Comparison of ENCODE assay signal across 8 cellular contexts in the genomic region with DNA sequence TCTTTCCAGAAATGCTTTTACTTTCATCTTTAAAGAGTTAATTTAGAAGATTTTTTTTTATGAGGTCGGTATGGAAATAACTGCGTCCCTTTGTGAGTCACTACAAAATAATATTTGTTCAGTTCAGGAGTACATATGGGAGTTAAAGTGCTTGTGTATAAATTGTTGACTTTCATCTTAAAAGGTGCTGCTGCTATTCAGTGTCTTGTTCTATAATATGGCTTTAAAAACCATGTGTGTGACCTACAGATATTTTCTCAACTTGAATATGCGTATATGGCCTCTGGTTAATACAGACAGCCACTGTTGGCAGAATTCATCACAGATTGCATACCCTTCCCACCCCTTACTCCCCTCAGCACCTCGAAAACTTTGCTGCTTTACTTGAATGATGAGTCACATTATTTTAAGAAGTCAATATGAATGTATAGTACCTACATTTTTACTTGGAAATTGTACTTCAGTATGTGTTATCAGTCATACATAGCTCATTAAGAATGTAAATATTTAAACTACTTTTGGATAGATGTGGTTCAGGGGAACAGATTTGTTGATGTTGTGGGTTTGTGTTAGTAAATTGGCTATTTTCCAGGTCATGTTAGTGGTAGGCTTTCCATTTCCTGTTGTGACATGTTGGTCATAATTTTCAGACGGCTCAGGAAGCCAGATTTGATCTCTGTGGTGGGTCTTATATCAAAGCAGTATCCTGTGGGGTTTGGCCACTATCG. TPM values are rescaled to one million over a fixed set of nuclear protein-coding genes. Genes with fewer than 3 reads are reported as not detected.
A peak's percentile ranks its signal among the peaks of the same experiment; 100 is the strongest.
DNase-seq lines count a peak whose midpoint lies in the region; ATAC-seq and TF ChIP-seq lines count a peak whose summit lies in the region.

No MANE protein-coding gene starts in this region.

- intact Hi-C loops in activated CD4-positive, alpha-beta T cell treated with anti-CD3 and anti-CD28 coated beads for 36 hours (cut with DNase I, micrococcal nuclease): loop anchor here (1.0 to 5.0 kb wide), 3 partner anchors 9 to 1110 kb away; no protein-coding TSS in a partner anchor

- peak overlapping the region; percentile 93 for H3K4me3 Mint-ChIP-seq in activated CD4-positive, alpha-beta T cell treated with anti-CD3 and anti-CD28 coated beads for 36 hours
- peak overlapping the region; percentile 95 for H3K4me3 Mint-ChIP-seq in WTC11

- H3K27ac Mint-ChIP-seq in activated CD4-positive, alpha-beta T cell treated with anti-CD3 and anti-CD28 coated beads for 36 hours: peak overlapping the region; percentile 89
- H3K27ac Mint-ChIP-seq in WTC11: peak overlapping the region; percentile 34; the same call in 1 of the 2 replicates

- H3K9me3 ChIP-seq in skeletal muscle tissue (ENCODE audit: control insufficient read depth in 3 of 3, low read length in 3 of 3): no peaks in the 10 kb centered on the region

- POLR2A ChIA-PET in activated CD4-positive, alpha-beta T cell treated with anti-CD3 and anti-CD28 coated beads for 36 hours (lab: Charles Lee): interaction anchor here (0.7 to 3.1 kb wide), 3 partner anchors 9 to 38 kb away, joined by 3 to 19 read pairs (median 6); no protein-coding TSS in a partner anchor
- POLR2A ChIA-PET in WTC11 (lab: Charles Lee): no interaction called here

- H3K36me3 Mint-ChIP-seq in activated CD4-positive, alpha-beta T cell treated with anti-CD3 and anti-CD28 coated beads for 36 hours (ENCODE audit: low read depth): peaks cover 10% of the 10 kb centered on the region
- H3K36me3 Mint-ChIP-seq in WTC11: no peaks in the 10 kb centered on the region

- ATAC-seq in activated CD4-positive, alpha-beta T cell treated with anti-CD3 and anti-CD28 coated beads for 36 hours: peak; percentile 38
- ATAC-seq in WTC11: no peak

- no peaks in the 10 kb centered on the region for H3K27me3 ChIP-seq in skeletal muscle tissue (ENCODE audit: control insufficient read depth in 3 of 3, insufficient read depth in 3 of 3, low read length in 3 of 3)

- CTCF ChIA-PET in activated CD4-positive, alpha-beta T cell treated with anti-CD3 and anti-CD28 coated beads for 36 hours (lab: Charles Lee): interaction anchor here (0.6 to 2.1 kb wide), 5 partner anchors 8 to 1142 kb away, joined by 3 to 5 read pairs (median 4); partner anchors contain the start of gene DDX60L
- CTCF ChIA-PET in WTC11 (lab: Charles Lee): interaction anchor here (2.2 kb wide), 1 partner anchor 9 kb away, joined by 8 read pairs; the partner anchor contains the start of gene NEK1

- no peaks in the 10 kb centered on the region for H3K27me3 Mint-ChIP-seq in activated CD4-positive, alpha-beta T cell treated with anti-CD3 and anti-CD28 coated beads for 36 hours
- H3K27me3 Mint-ChIP-seq in WTC11 (ENCODE audit: low read depth): no peaks in the 10 kb centered on the region

- in situ Hi-C loops in KBM-7 (cut with MboI; ENCODE audit: low pct_unique_long_range_greater_than_20kb, low sequenced_read_pairs): no loop called here

- no peaks in the 10 kb centered on the region for H3K9me3 Mint-ChIP-seq in activated CD4-positive, alpha-beta T cell treated with anti-CD3 and anti-CD28 coated beads for 36 hours (ENCODE audit: low read depth)
- H3K9me3 Mint-ChIP-seq in WTC11: peaks cover 3% of the 10 kb centered on the region; the same call in 1 of the 2 replicates

- no peaks in the 10 kb centered on the region for H3K36me3 ChIP-seq in skeletal muscle tissue (ENCODE audit: control insufficient read depth in 3 of 3, insufficient read depth in 3 of 3, low read length in 3 of 3)

- no peak for TF ChIP-seq CTCF in WTC11 (IDR thresholded peaks at IDR 0.05)
- TF ChIP-seq CTCF in fibroblast of villous mesenchyme (IDR thresholded peaks at IDR 0.05; ENCODE audit: insufficient read depth, low read depth, low read length): no peak

- peaks cover 7 to 12% (median 10%) of the 10 kb centered on the region in 3 donors for H3K4me1 ChIP-seq in skeletal muscle tissue (ENCODE audit: control insufficient read depth in 3 of 3, insufficient read depth in 3 of 3, low read length in 3 of 3)

- DNase-seq in activated CD4-positive, alpha-beta T cell treated with anti-CD3 and anti-CD28 coated beads for 36 hours: no peak
- DNase-seq in activated CD4-positive, alpha-beta T cell treated with anti-CD3 and anti-CD28 coated beads, Interleukin-2, amount 50 U/mL, for 48 hours: no peak
- DNase-seq in KBM-7 (peak; percentile 67), WTC11 (ENCODE audit: low spot score) (no peak), fibroblast of villous mesenchyme (ENCODE audit: low read depth) (peak; percentile 96), NCI-H345 treated with DMSO at 0.1 percent for 48 hours (lab: John Stamatoyannopoulos, UW; ENCODE audit: unreplicated experiment) (no peak), foreskin melanocyte (no peak)

- H3K27ac ChIP-seq in skeletal muscle tissue (ENCODE audit: low read depth, low read length): peak overlapping the region; percentile 55

- H3K4me3 ChIP-seq in fibroblast of villous mesenchyme (ENCODE audit: low read depth, low read length): peak overlapping the region; percentile 96
- peak overlapping the region; percentile 72 to 97 (median 92) for H3K4me3 ChIP-seq in skeletal muscle tissue (ENCODE audit: low read length in 3 of 3)

- H3K4me1 Mint-ChIP-seq in activated CD4-positive, alpha-beta T cell treated with anti-CD3 and anti-CD28 coated beads for 36 hours: peaks cover 57% of the 10 kb centered on the region
- peaks cover 17% of the 10 kb centered on the region for H3K4me1 Mint-ChIP-seq in WTC11

- peak overlapping the region; percentile 94 to 99 (median 95) for H3K9ac ChIP-seq in skeletal muscle tissue (ENCODE audit: low read depth in 1 of 3, low read length in 3 of 3)

TF ChIP-seq in WTC11, 78 proteins besides CTCF, POLR2A, EP300 and RAD21:
- TF ChIP-seq E2F1 (CRISPR knock-in tag; IDR thresholded peaks at IDR 0.05): no peak
- TF ChIP-seq MLX (CRISPR knock-in tag; IDR thresholded peaks at IDR 0.05): no peak
- TF ChIP-seq TCF7 (CRISPR knock-in tag; IDR thresholded peaks at IDR 0.05; ENCODE audit: low read depth): no peak
- TF ChIP-seq, protein P1, sequence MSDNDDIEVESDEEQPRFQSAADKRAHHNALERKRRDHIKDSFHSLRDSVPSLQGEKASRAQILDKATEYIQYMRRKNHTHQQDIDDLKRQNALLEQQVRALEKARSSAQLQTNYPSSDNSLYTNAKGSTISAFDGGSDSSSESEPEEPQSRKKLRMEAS (CRISPR knock-in tag; IDR thresholded peaks at IDR 0.05): no peak
- no peak for TF ChIP-seq NFE2L1 (CRISPR knock-in tag; IDR thresholded peaks at IDR 0.05)
- TF ChIP-seq, protein P2, sequence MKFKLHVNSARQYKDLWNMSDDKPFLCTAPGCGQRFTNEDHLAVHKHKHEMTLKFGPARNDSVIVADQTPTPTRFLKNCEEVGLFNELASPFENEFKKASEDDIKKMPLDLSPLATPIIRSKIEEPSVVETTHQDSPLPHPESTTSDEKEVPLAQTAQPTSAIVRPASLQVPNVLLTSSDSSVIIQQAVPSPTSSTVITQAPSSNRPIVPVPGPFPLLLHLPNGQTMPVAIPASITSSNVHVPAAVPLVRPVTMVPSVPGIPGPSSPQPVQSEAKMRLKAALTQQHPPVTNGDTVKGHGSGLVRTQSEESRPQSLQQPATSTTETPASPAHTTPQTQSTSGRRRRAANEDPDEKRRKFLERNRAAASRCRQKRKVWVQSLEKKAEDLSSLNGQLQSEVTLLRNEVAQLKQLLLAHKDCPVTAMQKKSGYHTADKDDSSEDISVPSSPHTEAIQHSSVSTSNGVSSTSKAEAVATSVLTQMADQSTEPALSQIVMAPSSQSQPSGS (CRISPR knock-in tag; IDR thresholded peaks at IDR 0.05; ENCODE audit: borderline replicate concordance, low read depth): no peak
- no peak for TF ChIP-seq NR1H2 (CRISPR knock-in tag; IDR thresholded peaks at IDR 0.05)
- TF ChIP-seq RORB (CRISPR knock-in tag; IDR thresholded peaks at IDR 0.05): no peak
- TF ChIP-seq ZNF263 (CRISPR knock-in tag; IDR thresholded peaks at IDR 0.05; ENCODE audit: low read depth): no peak
- no peak for TF ChIP-seq FOXK1 (CRISPR knock-in tag; IDR thresholded peaks at IDR 0.05)

RNA-seq across cellular contexts. Expression of gene CLCN3, which starts 1.5 kb away (rescaled TPM):
- 10 to 100 TPM; 21.2 to 22.0 TPM for total RNA-seq in activated CD4-positive, alpha-beta T cell treated with anti-CD3 and anti-CD28 coated beads for 36 hours
- total RNA-seq in WTC11 (2021) (29.1 to 30.3 TPM (median 30.0 TPM) in 3 replicates), fibroblast of villous mesenchyme (27.1 and 30.7 TPM in 2 replicates), skeletal muscle tissue (25.1 TPM)

RNA-seq across cellular contexts. Expression of gene NEK1, which starts 9.5 kb away (rescaled TPM):
- total RNA-seq in activated CD4-positive, alpha-beta T cell treated with anti-CD3 and anti-CD28 coated beads for 36 hours: 10 to 100 TPM in 1 of 2 experiments, 1 to 10 TPM in 1; 9.5 to 12.2 TPM
- total RNA-seq in WTC11 (2021) (10.3 to 12.8 TPM (median 12.7 TPM) in 3 replicates), fibroblast of villous mesenchyme (8.7 and 11.2 TPM in 2 replicates), skeletal muscle tissue (16.7 TPM)

Comparison
In these comparisons a context has a peak if more than half of its experiments do, and no peak if none do; other contexts are left out.
1. DNase-seq: peak in KBM-7 (single experiment) and fibroblast of villous mesenchyme (single experiment); none in activated CD4-positive, alpha-beta T cell treated with anti-CD3 and anti-CD28 coated beads for 36 hours (single experiment), activated CD4-positive, alpha-beta T cell treated with anti-CD3 and anti-CD28 coated beads, Interleukin-2, amount 50 U/mL, for 48 hours (0 of 2), WTC11 (single experiment), NCI-H345 treated with DMSO at 0.1 percent for 48 hours (single experiment) and foreskin melanocyte (single experiment).